27 cellular contexts compared by ENCODE assay signal in the genomic region with DNA sequence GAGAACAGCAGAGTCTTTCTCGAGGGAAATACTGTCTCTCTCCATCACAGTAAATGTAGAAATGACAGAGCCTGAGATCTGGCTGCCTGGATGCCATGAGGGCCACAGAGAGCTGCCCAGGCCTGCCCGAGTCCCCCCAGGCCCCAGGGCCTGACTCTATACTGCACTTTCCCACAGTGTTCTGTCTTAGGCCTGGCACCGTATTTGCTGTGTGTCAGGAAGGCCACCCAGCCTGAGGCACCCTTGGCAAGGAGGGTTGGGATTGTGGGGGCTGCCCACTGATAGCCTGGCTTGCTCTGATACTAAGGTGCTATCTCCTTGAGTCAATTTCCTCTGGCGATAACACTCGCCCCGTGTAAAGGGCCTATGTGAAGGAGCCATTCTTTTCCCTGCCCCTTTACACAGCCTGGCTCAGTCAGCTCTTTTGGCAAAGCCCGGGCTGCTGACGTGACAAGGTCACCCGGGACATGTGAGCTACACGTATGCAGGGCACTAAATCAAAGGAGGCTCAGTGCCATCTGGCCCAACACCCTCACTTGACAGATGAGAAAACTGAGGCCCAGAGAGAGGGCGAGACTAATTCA.
DNase-seq lines count a peak whose midpoint lies in the region; ATAC-seq and TF ChIP-seq lines count a peak whose summit lies in the region.
"Had no signal": no experiment of that assay in that cellular context is flagged by ENCODE, and none has a peak within 500 bp of the region (broad histone marks: within the 10 kb centered on the region; RNA-seq: fewer than 3 reads in every experiment).

No MANE protein-coding gene starts in this region.

- ATAC-seq in Right ventricle myocardium inferior (peak; percentile 64), heart left ventricle (peak in 3 of 4 donors; percentile 73 to 80 (median 76)), left lobe of liver (peak; percentile 15), GM18520 (IDR thresholded peaks at IDR 0.05; ENCODE audit: unreplicated experiment) (no peak)
- ATAC-seq in activated CD8-positive, alpha-beta T cell treated with anti-CD3 and anti-CD28 coated beads for 36 hours = no peak
- ATAC-seq: PC-3 had no signal

- no peaks in the 10 kb centered on the region for H3K9me3 Mint-ChIP-seq in activated CD8-positive, alpha-beta T cell treated with anti-CD3 and anti-CD28 coated beads for 36 hours

- H3K36me3 ChIP-seq in right atrium auricular region (no peaks in the 10 kb centered on the region), heart left ventricle (no peaks in the 10 kb centered on the region)
- H3K36me3 ChIP-seq: BE2C, SJSA1 had no signal

- H3K9me3 ChIP-seq in right atrium auricular region (no peaks in the 10 kb centered on the region), heart left ventricle (peaks cover 0 to 6% (median 0%) of the 10 kb centered on the region in 12 donors)
- H3K9me3 ChIP-seq: BE2C, SJSA1 had no signal

- H3K27me3 ChIP-seq in right atrium auricular region = no peaks in the 10 kb centered on the region
- no peaks in the 10 kb centered on the region for H3K27me3 ChIP-seq in heart left ventricle
- H3K27me3 ChIP-seq: BE2C, SJSA1 had no signal

- TF ChIP-seq CTCF in right atrium auricular region (IDR thresholded peaks at IDR 0.05) (no peak), heart left ventricle (IDR thresholded peaks at IDR 0.05) (no peak)
- TF ChIP-seq CTCF in activated CD8-positive, alpha-beta T cell treated with anti-CD3 and anti-CD28 coated beads for 36 hours (IDR thresholded peaks at IDR 0.05) = no peak

- no peaks in the 10 kb centered on the region for H3K4me1 Mint-ChIP-seq in activated CD8-positive, alpha-beta T cell treated with anti-CD3 and anti-CD28 coated beads for 36 hours (ENCODE audit: low read depth)
- H3K4me1 Mint-ChIP-seq: CD8-positive, alpha-beta memory T cell had no signal

- POLR2A ChIA-PET in activated CD8-positive, alpha-beta T cell treated with anti-CD3 and anti-CD28 coated beads for 36 hours (lab: Charles Lee) = no interaction called here

- DNase-seq in Right ventricle myocardium inferior (ENCODE audit: missing footprints) = peak; percentile 64
- DNase-seq in right atrium auricular region (ENCODE audit: low spot score) = no peak
- peak in 3 of 5 donors; percentile 17 to 54 (median 41) for DNase-seq in heart left ventricle
- DNase-seq in left lobe of liver (ENCODE audit: low spot score) = no peak
- DNase-seq in NCI-H1694 (lab: John Stamatoyannopoulos, UW) = no peak
- DNase-seq in activated CD8-positive, alpha-beta T cell treated with anti-CD3 and anti-CD28 coated beads for 36 hours = no peak
- DNase-seq in iPS-NIHi7 (ENCODE audit: extremely low spot score) = no peak
- DNase-seq: 8988T; ACHN; BE2C; CD8-positive, alpha-beta memory T cell; DMS 273 treated with DMSO at 0.1 percent for 48 hours; DMS79 treated with DMSO at 0.1 percent for 48 hours; GF-D8; IMR-90; NCI-H1092 treated with DMSO at 0.1 percent for 48 hours; NCI-H1436; NCI-H187 treated with DMSO at 0.1 percent for 48 hours; NCI-H446 treated with DMSO at 0.1 percent for 48 hours; NCI-H526; NCI-H82; NK-92 treated with Interleukin-12 subunit alpha and Interleukin-12 subunit beta, amount 100 ng/mL, for 24 hours; PC-3 had no signal

- no peaks in the 10 kb centered on the region for H3K27me3 Mint-ChIP-seq in activated CD8-positive, alpha-beta T cell treated with anti-CD3 and anti-CD28 coated beads for 36 hours
- H3K27me3 Mint-ChIP-seq: CD8-positive, alpha-beta memory T cell had no signal

- no peak overlapping the region for H3K27ac ChIP-seq in right atrium auricular region
- H3K27ac ChIP-seq in heart left ventricle = no peak overlapping the region
- H3K27ac ChIP-seq: KMS-11, SJSA1 had no signal

- WGBS in heart left ventricle, 4 donors = 56 to 71% (median 68%) methylated on average over 8 to 11 of the region's 11 CpGs

- H3K4me3 ChIP-seq in right atrium auricular region = no peak overlapping the region
- H3K4me3 ChIP-seq in heart left ventricle = no peak overlapping the region
- H3K4me3 ChIP-seq: SJSA1 had no signal

- no peak overlapping the region for H3K27ac Mint-ChIP-seq in activated CD8-positive, alpha-beta T cell treated with anti-CD3 and anti-CD28 coated beads for 36 hours
- H3K27ac Mint-ChIP-seq: CD8-positive, alpha-beta memory T cell had no signal

- CTCF ChIA-PET in activated CD8-positive, alpha-beta T cell treated with anti-CD3 and anti-CD28 coated beads for 36 hours (lab: Charles Lee) = no interaction called here

- no peaks in the 10 kb centered on the region for H3K36me3 Mint-ChIP-seq in activated CD8-positive, alpha-beta T cell treated with anti-CD3 and anti-CD28 coated beads for 36 hours (ENCODE audit: low read depth)
- H3K36me3 Mint-ChIP-seq: CD14-positive monocyte; CD8-positive, alpha-beta memory T cell had no signal

- H3K4me1 ChIP-seq in right atrium auricular region (no peaks in the 10 kb centered on the region), heart left ventricle (no peaks in the 10 kb centered on the region)
- H3K4me1 ChIP-seq: SJSA1 had no signal

- no peak overlapping the region for H3K4me3 Mint-ChIP-seq in activated CD8-positive, alpha-beta T cell treated with anti-CD3 and anti-CD28 coated beads for 36 hours
- H3K4me3 Mint-ChIP-seq: CD14-positive monocyte; CD8-positive, alpha-beta memory T cell had no signal

- TF ChIP-seq POLR2A in heart left ventricle (IDR thresholded peaks at IDR 0.05) = no peak

- intact Hi-C loops in Right ventricle myocardium inferior (cut with DNase I) = no loop called here
- intact Hi-C loops in heart left ventricle (cut with DNase I) = no loop called here
- intact Hi-C loops in activated CD8-positive, alpha-beta T cell treated with anti-CD3 and anti-CD28 coated beads for 36 hours (cut with micrococcal nuclease) = no loop called here

Comparison
In these comparisons a context has a peak if more than half of its experiments do, and no peak if none do; other contexts are left out.
1. DNase-seq: peak in Right ventricle myocardium inferior (single experiment) and heart left ventricle (3 of 5); none in right atrium auricular region (single experiment), left lobe of liver (single experiment), NCI-H1694 (single experiment), activated CD8-positive, alpha-beta T cell treated with anti-CD3 and anti-CD28 coated beads for 36 hours (single experiment) and iPS-NIHi7 (single experiment).
2. ATAC-seq: peak in Right ventricle myocardium inferior (single experiment), heart left ventricle (3 of 4) and left lobe of liver (single experiment); none in activated CD8-positive, alpha-beta T cell treated with anti-CD3 and anti-CD28 coated beads for 36 hours (single experiment) and GM18520 (single experiment).